14 cellular contexts compared by ENCODE assay signal in the genomic region with DNA sequence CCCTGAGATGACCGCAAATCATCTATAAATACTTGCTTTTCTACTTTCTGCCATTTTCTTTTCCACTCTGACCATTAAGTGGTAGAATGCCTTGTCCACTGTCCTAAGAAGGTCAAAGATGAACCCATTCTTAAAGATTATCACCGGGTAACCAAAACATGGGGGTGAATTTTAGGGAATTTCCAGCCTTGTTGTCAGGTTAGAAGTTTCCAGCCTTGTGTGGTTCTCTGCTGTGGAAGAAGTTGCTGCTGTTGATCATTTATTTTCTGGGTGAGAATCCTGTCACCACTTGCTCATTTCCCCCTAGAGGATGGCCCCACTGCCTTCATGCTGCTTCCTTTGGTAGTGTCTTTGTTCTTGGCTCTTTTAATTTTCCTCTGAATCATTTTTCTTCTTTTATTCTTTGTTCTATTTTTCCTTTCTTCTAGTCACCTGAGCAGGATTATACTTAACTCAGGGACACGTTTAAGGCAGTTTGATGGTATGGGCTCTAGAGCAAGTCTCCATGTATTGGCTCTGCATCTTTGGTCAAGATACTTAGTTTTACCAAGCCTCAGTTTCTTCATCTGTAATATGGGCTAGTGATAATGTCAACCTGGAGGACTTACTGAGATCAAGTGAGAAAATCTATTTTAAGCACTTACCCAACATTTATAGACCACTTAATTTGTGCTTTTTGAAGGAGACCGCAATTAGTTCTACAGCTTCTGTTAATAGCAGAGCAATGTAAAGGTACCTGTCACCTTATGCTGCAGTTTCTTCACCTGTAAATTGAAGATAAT.
DNase-seq lines count a peak whose midpoint lies in the region; ATAC-seq, FAIRE-seq and TF ChIP-seq lines count a peak whose summit lies in the region.
"Had no signal": no experiment of that assay in that cellular context is flagged by ENCODE, and none has a peak within 500 bp of the region (broad histone marks: within the 10 kb centered on the region; RNA-seq: fewer than 3 reads in every experiment).

No MANE protein-coding gene starts in this region.

- TF ChIP-seq CTCF in GM10248 (IDR thresholded peaks at IDR 0.05; ENCODE audit: control extremely low read depth, extremely low read depth, low read depth, missing control alignments) (no peak), MCF 10A (IDR thresholded peaks at IDR 0.05; ENCODE audit: unreplicated experiment) (no peak)

- H3K27ac Mint-ChIP-seq in effector memory CD8-positive, alpha-beta T cell = peak overlapping the region in 1 of 2 donors; percentile 85
- H3K27ac Mint-ChIP-seq in MCF 10A (ENCODE audit: low read depth, unreplicated experiment) = no peak overlapping the region

- peaks cover 4 to 17% of the 10 kb centered on the region in 2 donors for H3K4me1 Mint-ChIP-seq in effector memory CD8-positive, alpha-beta T cell (ENCODE audit: low read depth in 2 of 2)
- H3K4me1 Mint-ChIP-seq in MCF 10A (ENCODE audit: insufficient read depth, unreplicated experiment) = peaks cover 20% of the 10 kb centered on the region
- H3K4me1 Mint-ChIP-seq: neural crest cell had no signal

- H3K27me3 Mint-ChIP-seq in effector memory CD8-positive, alpha-beta T cell = no peaks in the 10 kb centered on the region
- no peaks in the 10 kb centered on the region for H3K27me3 Mint-ChIP-seq in MCF 10A (ENCODE audit: insufficient read depth, unreplicated experiment)

- ATAC-seq in HG02938 (IDR thresholded peaks at IDR 0.05; ENCODE audit: unreplicated experiment) = peak; percentile 46
- ATAC-seq in effector memory CD8-positive, alpha-beta T cell (replicated peaks) = peak; percentile 31
- ATAC-seq: sciatic nerve had no signal

- H3K36me3 Mint-ChIP-seq in effector memory CD8-positive, alpha-beta T cell (ENCODE audit: insufficient read depth) = peaks cover 32% of the 10 kb centered on the region
- H3K36me3 Mint-ChIP-seq in MCF 10A (ENCODE audit: insufficient read depth, unreplicated experiment) = no peaks in the 10 kb centered on the region

- CTCF ChIA-PET in GM10248 (lab: Yijun Ruan, JAX) (no interaction called here), MCF 10A (lab: Yijun Ruan, JAX) (interaction anchor here (0.6 to 1.3 kb wide), 2 partner anchors 24 to 449 kb away, joined by 3 read pairs; no protein-coding TSS in a partner anchor)

- no TSS peak for BruUV-seq in MCF 10A (replicated peaks; lab: Mats Ljungman, UMichigan)

- POLR2A ChIA-PET in GM10248 (lab: Yijun Ruan, JAX) (no interaction called here), MCF 10A (lab: Yijun Ruan, JAX) (interaction anchor here (1.0 kb wide), 2 partner anchors 14 to 26 kb away, joined by 3 to 4 read pairs; no protein-coding TSS in a partner anchor)

- no peaks in the 10 kb centered on the region for H3K9me3 Mint-ChIP-seq in effector memory CD8-positive, alpha-beta T cell
- H3K9me3 Mint-ChIP-seq in MCF 10A (ENCODE audit: unreplicated experiment) = peaks cover 8% of the 10 kb centered on the region
- H3K9me3 Mint-ChIP-seq: neural crest cell had no signal

- peak; percentile 80 for FAIRE-seq in GM18507 (lab: Jason Lieb, UNC)

- DNase-seq in GM10248 (ENCODE audit: extremely low spot score) (peak; percentile 18), GM18507 (ENCODE audit: extremely low spot score, insufficient read length, low read depth) (no peak), MCF 10A (ENCODE audit: unreplicated experiment) (no peak), HT-29 (ENCODE audit: low spot score) (no peak), NCI-H1694 treated with DMSO at 0.1 percent for 48 hours (lab: John Stamatoyannopoulos, UW) (no peak), NCI-H1694 (lab: John Stamatoyannopoulos, UW) (no peak)
- DNase-seq in effector memory CD8-positive, alpha-beta T cell = no peak
- DNase-seq: activated effector memory CD4-positive, alpha-beta T cell treated with Interleukin-2 at 50 U/mL for 16 hours; NCI-H2081; SJCRH30; tibial artery had no signal

- H3K4me3 Mint-ChIP-seq in effector memory CD8-positive, alpha-beta T cell = no peak overlapping the region
- no peak overlapping the region for H3K4me3 Mint-ChIP-seq in MCF 10A (ENCODE audit: unreplicated experiment)
- H3K4me3 Mint-ChIP-seq: neural crest cell had no signal

- intact Hi-C loops in MCF 10A (cut with micrococcal nuclease) = no loop called here
